Comparison of ENCODE assay signal across 8 cellular contexts in genomic region chr15:32029409-32029861, GRCh38. TPM values are rescaled to one million over a fixed set of nuclear protein-coding genes. Genes with fewer than 3 reads are reported as not detected.
DNase-seq lines count a peak whose midpoint lies in the region; ATAC-seq and TF ChIP-seq lines count a peak whose summit lies in the region.

No MANE protein-coding gene starts in this region.

- in situ Hi-C loops in ACHN (cut with HindIII; ENCODE audit: low pct_ligation_motif_present, low pct_unique_long_range_greater_than_20kb, low sequenced_read_pairs): no loop called here

- H3K9me3 ChIP-seq in HUES64 (ENCODE audit: insufficient read depth, low read depth, low read length): no peaks in the 10 kb centered on the region
- H3K9me3 ChIP-seq in adipocyte (ENCODE audit: control insufficient read depth, low read length): no peaks in the 10 kb centered on the region

- no peak for ATAC-seq in stimulated activated naive CD8-positive, alpha-beta T cell treated with anti-CD3 and anti-CD28 coated beads, Interleukin-15, amount 100 ng/mL, for 72 hours
- no peak for ATAC-seq in HG02970 (IDR thresholded peaks at IDR 0.05; ENCODE audit: low FRiP score, unreplicated experiment)
- no peak for ATAC-seq in GM21576 (IDR thresholded peaks at IDR 0.05; ENCODE audit: unreplicated experiment)

- peaks cover 87% of the 10 kb centered on the region for H3K27me3 Mint-ChIP-seq in stimulated activated naive CD8-positive, alpha-beta T cell treated with anti-CD3 and anti-CD28 coated beads, Interleukin-15, amount 100 ng/mL, for 72 hours

- H3K27ac Mint-ChIP-seq in stimulated activated naive CD8-positive, alpha-beta T cell treated with anti-CD3 and anti-CD28 coated beads, Interleukin-15, amount 100 ng/mL, for 72 hours: no peak overlapping the region

- peaks cover 12% of the 10 kb centered on the region for H3K4me1 Mint-ChIP-seq in stimulated activated naive CD8-positive, alpha-beta T cell treated with anti-CD3 and anti-CD28 coated beads, Interleukin-15, amount 100 ng/mL, for 72 hours

- TF ChIP-seq CTCF in kidney epithelial cell (IDR thresholded peaks at IDR 0.05; ENCODE audit: insufficient read depth, low read length, poor library complexity, severe bottlenecking): peak; percentile 69

- no peak overlapping the region for H3K27ac ChIP-seq in HUES64 (ENCODE audit: low read depth, low read length)

- peak overlapping the region; percentile 56 to 71 for H3K4me3 Mint-ChIP-seq in stimulated activated naive CD8-positive, alpha-beta T cell treated with anti-CD3 and anti-CD28 coated beads, Interleukin-15, amount 100 ng/mL, for 72 hours

- WGBS in HUES64: 2% methylated on average over 16 of the region's 16 CpGs

- H3K4me1 ChIP-seq in HUES64 (ENCODE audit: insufficient read depth, low read length) (no peaks in the 10 kb centered on the region), adipocyte (ENCODE audit: control insufficient read depth, insufficient read depth, low read length) (peaks cover 3% of the 10 kb centered on the region)

- H3K27me3 ChIP-seq in HUES64 (ENCODE audit: insufficient read depth, low read length) (peaks cover 37% of the 10 kb centered on the region), adipocyte (replicated peaks; ENCODE audit: control insufficient read depth, insufficient read depth, low read length) (peaks cover 54% of the 10 kb centered on the region), kidney epithelial cell (ENCODE audit: control insufficient read depth, insufficient read depth, low read length) (peaks cover 25% of the 10 kb centered on the region)

- H3K9ac ChIP-seq in HUES64 (ENCODE audit: low read depth, low read length) (peak overlapping the region; percentile 73), adipocyte (ENCODE audit: low read length) (no peak overlapping the region)

- peak; percentile 6 for DNase-seq in ACHN
- DNase-seq in adipocyte (ENCODE audit: low read depth): peak; percentile 34
- DNase-seq in kidney epithelial cell (ENCODE audit: low read depth): no peak
- DNase-seq in stimulated activated naive CD8-positive, alpha-beta T cell treated with anti-CD3 and anti-CD28 coated beads, Interleukin-15, amount 100 ng/mL, for 72 hours: peak in 1 of 2 donors; percentile 7
- DNase-seq in HK-2 (ENCODE audit: unreplicated experiment): no peak

- no peaks in the 10 kb centered on the region for H3K9me3 Mint-ChIP-seq in stimulated activated naive CD8-positive, alpha-beta T cell treated with anti-CD3 and anti-CD28 coated beads, Interleukin-15, amount 100 ng/mL, for 72 hours

- H3K36me3 ChIP-seq in HUES64 (ENCODE audit: insufficient read depth, low read length) (no peaks in the 10 kb centered on the region), adipocyte (ENCODE audit: control insufficient read depth, insufficient read depth, low read length, severe bottlenecking) (no peaks in the 10 kb centered on the region), kidney epithelial cell (ENCODE audit: control insufficient read depth, insufficient read depth, low read length) (no peaks in the 10 kb centered on the region)

- H3K4me3 ChIP-seq in HUES64 (ENCODE audit: low read length) (peak overlapping the region; percentile 76), adipocyte (ENCODE audit: low read length) (no peak overlapping the region), kidney epithelial cell (ENCODE audit: low read depth, low read length) (peak overlapping the region; percentile 41)

RNA-seq across cellular contexts. Expression of gene CHRNA7, which starts 0.9 kb away (rescaled TPM):
- 3.6 TPM for polyA plus RNA-seq in HUES64 (2013, experiment 1 of 2)
- 3.5 TPM for polyA plus RNA-seq in HUES64 (2013, experiment 2 of 2)
- total RNA-seq in kidney epithelial cell: 2.7 and 4.8 TPM in 2 replicates

Comparison
In these comparisons a context has a peak if more than half of its experiments do, and no peak if none do; other contexts are left out.
1. DNase-seq: peak in ACHN (single experiment) and adipocyte (single experiment); none in kidney epithelial cell (single experiment) and HK-2 (single experiment).